In the genomic region with DNA sequence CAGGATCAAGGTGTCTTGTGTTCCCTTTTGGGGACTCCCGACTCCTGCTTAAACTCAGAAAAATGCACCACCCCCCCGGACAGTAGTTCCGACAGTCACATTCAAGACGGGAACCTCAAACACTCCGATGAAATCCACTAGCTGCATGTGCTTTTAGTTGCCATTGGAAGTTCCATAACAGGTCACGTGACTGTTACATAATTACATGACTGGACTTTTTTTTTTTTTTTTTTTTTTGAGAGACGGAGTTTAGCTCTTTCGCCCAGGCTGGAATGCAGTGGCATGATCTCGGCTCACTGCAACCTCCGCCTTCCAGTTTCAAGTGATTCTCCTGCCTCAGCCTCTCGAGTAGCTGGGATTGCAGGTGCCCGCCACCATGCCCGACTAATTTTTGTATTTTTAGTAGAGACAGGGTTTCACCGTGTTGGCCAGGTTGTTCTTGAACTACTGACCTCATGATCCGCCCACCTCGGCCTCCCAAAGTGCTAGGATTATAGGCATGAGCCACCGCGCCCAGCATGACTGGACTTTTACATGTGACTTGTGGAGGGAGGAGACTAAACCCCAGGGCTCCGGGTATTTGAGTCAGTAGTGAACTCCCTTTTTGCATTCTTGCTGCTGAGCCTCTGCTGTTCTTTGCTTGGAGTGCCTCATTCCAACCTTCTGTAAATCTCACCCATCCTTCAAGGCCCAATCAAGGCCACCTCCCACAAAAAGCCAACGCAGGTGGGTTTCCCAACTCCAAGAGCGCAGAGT, we compare ENCODE assay signal across 8 cellular contexts. TPM values are rescaled to one million over a fixed set of nuclear protein-coding genes. Genes with fewer than 3 reads are reported as not detected.
A peak's percentile ranks its signal among the peaks of the same experiment; 100 is the strongest.
DNase-seq lines count a peak whose midpoint lies in the region; ATAC-seq and TF ChIP-seq lines count a peak whose summit lies in the region.
"Not testable (repeated sequence)": the region's sequence is repeated elsewhere in the genome, so short reads cannot be mapped to it uniquely, and the experiment has no call there.

No MANE protein-coding gene starts in this region.

- peak; percentile 68 for DNase-seq in CD1c-positive myeloid dendritic cell (ENCODE audit: extremely low spot score)
- peak; percentile 78 for DNase-seq in HK-2 (ENCODE audit: unreplicated experiment)
- DNase-seq in activated CD4-positive, alpha-beta T cell treated with anti-CD3 and anti-CD28 coated beads, Interleukin-2, amount 10 ng/mL, durations not matched to agents 7 days and 5 days; natural killer cell; suprapubic skin (ENCODE audit: low spot score in 2 of 2): not testable (repeated sequence)
- peak; percentile 52 to 83 for DNase-seq in cardiac fibroblast (ENCODE audit: low read depth in 2 of 2)
- peak; percentile 40 for DNase-seq in foreskin melanocyte

- H2AFZ ChIP-seq in OCI-LY3 (ENCODE audit: low read depth, low read length) = not testable (repeated sequence)

- CTCF ChIA-PET in activated CD4-positive, alpha-beta T cell treated with anti-CD3 and anti-CD28 coated beads, Interleukin-2, amount 10 ng/mL, durations not matched to agents 7 days and 5 days (lab: Charles Lee) = interaction anchor here (0.6 to 2.1 kb wide), 7 partner anchors 9 to 312 kb away, joined by 3 to 12 read pairs (median 4); a partner anchor contains a TSS

- peak overlapping the region; percentile 72; the same call in 1 of the 2 replicates for H3K9ac ChIP-seq in OCI-LY3 (ENCODE audit: low read length)

- not testable (repeated sequence) for TF ChIP-seq CTCF in OCI-LY3 (IDR thresholded peaks at IDR 0.05; ENCODE audit: low read depth, low read length); cardiac fibroblast (IDR thresholded peaks at IDR 0.05; ENCODE audit: low read depth, low read length); natural killer cell (IDR thresholded peaks at IDR 0.05); suprapubic skin (IDR thresholded peaks at IDR 0.05)

- H3K9me3 ChIP-seq in OCI-LY3 (ENCODE audit: insufficient read depth, low read length); suprapubic skin: not testable (repeated sequence)

- intact Hi-C loops in natural killer cell (cut with micrococcal nuclease) = not testable (repeated sequence)

- H3K4me3 Mint-ChIP-seq in activated CD4-positive, alpha-beta T cell treated with anti-CD3 and anti-CD28 coated beads, Interleukin-2, amount 10 ng/mL, durations not matched to agents 7 days and 5 days = peak overlapping the region; percentile 84
- peak overlapping the region; percentile 78 for H3K4me3 Mint-ChIP-seq in natural killer cell

- H3K27me3 ChIP-seq in OCI-LY3 (ENCODE audit: low read depth, low read length); suprapubic skin: not testable (repeated sequence)

- H4K20me1 ChIP-seq in OCI-LY3 (ENCODE audit: insufficient read depth, low read length) = peaks cover 10% of the 10 kb centered on the region; the same call in 1 of the 2 replicates

- POLR2A ChIA-PET in activated CD4-positive, alpha-beta T cell treated with anti-CD3 and anti-CD28 coated beads, Interleukin-2, amount 10 ng/mL, durations not matched to agents 7 days and 5 days (lab: Charles Lee) = not testable (repeated sequence)

- not testable (repeated sequence) for H3K27ac Mint-ChIP-seq in activated CD4-positive, alpha-beta T cell treated with anti-CD3 and anti-CD28 coated beads, Interleukin-2, amount 10 ng/mL, durations not matched to agents 7 days and 5 days
- peak overlapping the region in 1 of 2 donors; percentile 90 for H3K27ac Mint-ChIP-seq in natural killer cell

- not testable (repeated sequence) for H3K27me3 Mint-ChIP-seq in activated CD4-positive, alpha-beta T cell treated with anti-CD3 and anti-CD28 coated beads, Interleukin-2, amount 10 ng/mL, durations not matched to agents 7 days and 5 days; natural killer cell (ENCODE audit: low read depth in 2 of 2)

- H3K4me1 Mint-ChIP-seq in activated CD4-positive, alpha-beta T cell treated with anti-CD3 and anti-CD28 coated beads, Interleukin-2, amount 10 ng/mL, durations not matched to agents 7 days and 5 days = peaks cover 36% of the 10 kb centered on the region
- H3K4me1 Mint-ChIP-seq in natural killer cell = peaks cover 26 to 36% of the 10 kb centered on the region in 2 donors

- H3K27ac ChIP-seq in OCI-LY3 (ENCODE audit: low read length) = not testable (repeated sequence)
- H3K27ac ChIP-seq in suprapubic skin = peak overlapping the region; percentile 85

- peaks cover 10% of the 10 kb centered on the region for H3K4me1 ChIP-seq in OCI-LY3 (ENCODE audit: low read length)
- H3K4me1 ChIP-seq in suprapubic skin = peaks cover 56% of the 10 kb centered on the region

- H3K4me3 ChIP-seq in OCI-LY3 (ENCODE audit: low read length) = peak overlapping the region; percentile 82
- H3K4me3 ChIP-seq in cardiac fibroblast (replicated peaks in 1 of 2; ENCODE audit: low read depth in 2 of 2, low read length in 2 of 2) = peak overlapping the region in 1 of 2 donors; percentile 69
- peak overlapping the region; percentile 97 for H3K4me3 ChIP-seq in suprapubic skin

- not testable (repeated sequence) for TF ChIP-seq POLR2A in suprapubic skin (IDR thresholded peaks at IDR 0.05)

- peak overlapping the region; percentile 99 for H3K4me2 ChIP-seq in OCI-LY3 (ENCODE audit: low read length)

- peaks cover 34% of the 10 kb centered on the region for H3K36me3 Mint-ChIP-seq in activated CD4-positive, alpha-beta T cell treated with anti-CD3 and anti-CD28 coated beads, Interleukin-2, amount 10 ng/mL, durations not matched to agents 7 days and 5 days (ENCODE audit: low read depth)
- H3K36me3 Mint-ChIP-seq in natural killer cell = not testable (repeated sequence)

- peaks cover 38% of the 10 kb centered on the region for H3K79me2 ChIP-seq in OCI-LY3 (ENCODE audit: low read length)

- WGBS in suprapubic skin = 70% methylated on average over 21 of the region's 21 CpGs

- H3K9me3 Mint-ChIP-seq in activated CD4-positive, alpha-beta T cell treated with anti-CD3 and anti-CD28 coated beads, Interleukin-2, amount 10 ng/mL, durations not matched to agents 7 days and 5 days; natural killer cell: not testable (repeated sequence)

- peaks cover 25% of the 10 kb centered on the region for H3K36me3 ChIP-seq in OCI-LY3 (replicated peaks; ENCODE audit: low read depth, low read length)
- H3K36me3 ChIP-seq in suprapubic skin = peaks cover 51% of the 10 kb centered on the region

- ATAC-seq in natural killer cell = not testable (repeated sequence)

- TF ChIP-seq EP300 in suprapubic skin (IDR thresholded peaks at IDR 0.05) = not testable (repeated sequence)

RNA-seq across cellular contexts. Expression of a gene that starts 1.6 kb away (rescaled TPM):
- 10 to 100 TPM; 55.6 to 71.2 TPM for total RNA-seq in activated CD4-positive, alpha-beta T cell treated with anti-CD3 and anti-CD28 coated beads, Interleukin-2, amount 10 ng/mL, durations not matched to agents 7 days and 5 days
- total RNA-seq in natural killer cell (100 to 1,000 TPM in 1 of 3 donors, 10 to 100 TPM in 2; 75.8 to 102 (median 94.9) TPM), suprapubic skin (10 to 100 TPM; 30.7 to 52.4 (median 38.9) TPM)

RNA-seq across cellular contexts. Expression of a gene that starts 5.2 kb away (rescaled TPM):
- 10 to 100 TPM; 37.6 to 39.0 TPM for total RNA-seq in activated CD4-positive, alpha-beta T cell treated with anti-CD3 and anti-CD28 coated beads, Interleukin-2, amount 10 ng/mL, durations not matched to agents 7 days and 5 days
- total RNA-seq in natural killer cell (10 to 100 TPM; 30.6 to 34.4 (median 34.2) TPM), suprapubic skin (10 to 100 TPM; 23.7 to 34.2 (median 30.4) TPM)

RNA-seq across cellular contexts. Expression of a gene that starts 11.1 kb away (rescaled TPM):
- total RNA-seq in activated CD4-positive, alpha-beta T cell treated with anti-CD3 and anti-CD28 coated beads, Interleukin-2, amount 10 ng/mL, durations not matched to agents 7 days and 5 days = 10 to 100 TPM; 15.8 to 20.2 TPM
- total RNA-seq in natural killer cell (10 to 100 TPM; 11.9 to 14.6 (median 13.2) TPM), suprapubic skin (10 to 100 TPM; 17.1 to 21.1 (median 19.0) TPM)

RNA-seq across cellular contexts. Expression of a gene that starts 14.4 kb away (rescaled TPM):
- under 1 TPM; 0.48 to 0.69 TPM for total RNA-seq in activated CD4-positive, alpha-beta T cell treated with anti-CD3 and anti-CD28 coated beads, Interleukin-2, amount 10 ng/mL, durations not matched to agents 7 days and 5 days
- total RNA-seq in natural killer cell (under 1 TPM in 2 of 3 donors, not detected in 1; 0.18 to 0.31 TPM), suprapubic skin (under 1 TPM in 1 of 4 donors, not detected in 3; 0.40 TPM)

RNA-seq across cellular contexts. Expression of a gene that starts 20.7 kb away (rescaled TPM):
- 10 to 100 TPM; 22.8 to 26.9 TPM for total RNA-seq in activated CD4-positive, alpha-beta T cell treated with anti-CD3 and anti-CD28 coated beads, Interleukin-2, amount 10 ng/mL, durations not matched to agents 7 days and 5 days
- total RNA-seq in natural killer cell (1 to 10 TPM in 1 of 3 donors, not detected in 2; 3.4 TPM), suprapubic skin (10 to 100 TPM in 1 of 4 donors, 1 to 10 TPM in 3; 3.7 to 13.1 (median 9.0) TPM)
